1 cellular context compared by ENCODE assay signal in the genomic region with DNA sequence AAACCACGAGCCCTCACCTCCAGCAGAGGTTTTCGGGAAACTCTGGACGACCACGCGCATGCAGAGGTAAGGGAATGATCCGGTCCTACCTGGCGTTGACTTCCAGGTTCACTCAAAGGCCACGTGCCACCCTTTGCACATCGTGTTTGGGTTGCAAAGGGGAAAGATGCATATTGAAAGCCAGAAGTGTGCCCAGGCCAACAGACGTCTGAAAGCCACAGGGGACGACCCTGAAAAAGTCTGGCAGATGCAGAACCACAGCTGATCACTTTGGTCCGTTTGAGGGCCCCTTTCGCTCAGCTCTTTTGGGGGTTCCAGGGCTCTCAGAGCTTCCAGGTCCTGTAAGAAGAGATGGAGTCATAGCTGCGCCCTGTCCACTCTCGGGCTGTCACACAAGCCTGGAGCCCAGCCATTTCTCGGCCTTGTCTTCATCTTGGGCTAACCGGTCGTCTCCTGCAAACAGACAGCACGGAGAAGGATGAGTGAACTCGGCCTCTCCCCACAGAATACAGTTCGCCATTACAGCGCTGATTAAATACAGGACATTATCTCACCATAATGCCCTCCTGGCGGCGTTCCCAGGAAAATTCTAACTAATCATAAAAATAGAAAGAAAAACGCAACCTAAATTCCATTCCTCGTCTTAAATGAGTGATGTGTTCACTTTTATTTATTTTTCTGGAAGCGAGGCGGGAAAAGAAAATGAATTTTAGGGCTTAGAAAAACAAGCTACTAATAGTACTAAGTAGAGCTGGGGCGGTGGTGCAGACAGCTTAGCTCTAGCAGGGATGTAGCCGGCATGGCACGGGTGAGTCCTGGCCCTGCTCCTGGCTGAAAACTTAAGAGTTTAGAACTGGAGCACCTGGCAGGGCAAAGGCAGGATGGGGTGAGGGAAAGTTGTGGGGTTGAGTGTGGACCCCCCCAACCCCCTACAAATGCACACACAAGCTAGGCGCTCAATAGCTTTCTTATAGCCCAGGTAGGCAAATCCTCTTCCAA.
TF ChIP-seq lines count a peak whose summit lies in the region.

No MANE protein-coding gene starts in this region.

TF ChIP-seq in HEK293, 187 proteins besides CTCF, POLR2A, EP300 and RAD21 (continued from another document):
- no peak for TF ChIP-seq ZNF148 (tag by site-specific recombination; IDR thresholded peaks at IDR 0.05; ENCODE audit: borderline replicate concordance)
- TF ChIP-seq, protein P1, sequence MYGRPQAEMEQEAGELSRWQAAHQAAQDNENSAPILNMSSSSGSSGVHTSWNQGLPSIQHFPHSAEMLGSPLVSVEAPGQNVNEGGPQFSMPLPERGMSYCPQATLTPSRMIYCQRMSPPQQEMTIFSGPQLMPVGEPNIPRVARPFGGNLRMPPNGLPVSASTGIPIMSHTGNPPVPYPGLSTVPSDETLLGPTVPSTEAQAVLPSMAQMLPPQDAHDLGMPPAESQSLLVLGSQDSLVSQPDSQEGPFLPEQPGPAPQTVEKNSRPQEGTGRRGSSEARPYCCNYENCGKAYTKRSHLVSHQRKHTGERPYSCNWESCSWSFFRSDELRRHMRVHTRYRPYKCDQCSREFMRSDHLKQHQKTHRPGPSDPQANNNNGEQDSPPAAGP (tag by site-specific recombination; IDR thresholded peaks at IDR 0.05): no peak
- 0 out of 2 replicates have a peak, but pooled peaks have one; percentile 16 for TF ChIP-seq KLF16 (tag by site-specific recombination; IDR thresholded peaks at IDR 0.05)
- TF ChIP-seq ZNF19 (tag by site-specific recombination; IDR thresholded peaks at IDR 0.05; ENCODE audit: low read depth): no peak
- TF ChIP-seq ZNF211 (tag by site-specific recombination; IDR thresholded peaks at IDR 0.05; ENCODE audit: low read depth): no peak
- TF ChIP-seq ZNF585B (tag by site-specific recombination; IDR thresholded peaks at IDR 0.05): no peak
- TF ChIP-seq TCF7L2 (IDR thresholded peaks at IDR 0.05; ENCODE audit: borderline replicate concordance, low read depth, low read length): no peak
- no peak for TF ChIP-seq ZNF37A (tag by site-specific recombination; IDR thresholded peaks at IDR 0.05)
- no peak for TF ChIP-seq SP7 (tag by site-specific recombination; IDR thresholded peaks at IDR 0.05)
- TF ChIP-seq GLIS2 (tag by site-specific recombination; IDR thresholded peaks at IDR 0.05): no peak
- TF ChIP-seq MZF1 (tag by site-specific recombination; IDR thresholded peaks at IDR 0.05; ENCODE audit: borderline replicate concordance): no peak
TF ChIP-seq in HEK293: peak in this region for 15.
